1 cellular context compared by ENCODE assay signal in the genomic region with DNA sequence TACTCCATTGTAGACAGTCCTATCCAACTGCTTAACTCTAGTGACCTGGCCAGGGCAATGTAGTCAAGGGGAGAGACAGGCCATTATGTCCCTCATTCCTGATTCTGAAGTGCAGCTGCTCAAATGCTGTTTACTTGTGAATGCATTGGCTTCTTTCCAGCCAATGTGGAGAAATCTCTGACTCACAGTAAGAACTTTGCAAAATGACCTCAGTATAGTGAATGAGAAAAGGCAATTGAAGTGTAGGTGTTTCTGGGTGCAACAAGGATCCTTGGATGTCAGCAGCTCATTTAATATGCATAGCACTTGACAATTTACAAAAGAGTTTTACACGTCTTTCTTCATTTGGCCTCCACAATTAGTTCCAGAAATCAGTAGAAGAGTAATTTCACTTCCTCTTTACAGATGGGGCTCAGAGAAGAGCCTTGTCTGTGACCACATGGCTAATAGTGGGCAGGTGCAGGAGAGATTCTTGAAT.
TF ChIP-seq lines count a peak whose summit lies in the region.

No MANE protein-coding gene starts in this region.

TF ChIP-seq in GM12878, 131 proteins besides CTCF, POLR2A, EP300 and RAD21 (continued from another document):
- TF ChIP-seq ATF2 (IDR thresholded peaks at IDR 0.05; ENCODE audit: low read length) (peak; percentile 25; the same call in 1 of the 2 replicates), ZBTB11 (CRISPR knock-in tag; IDR thresholded peaks at IDR 0.05) (no peak), SPI1 (IDR thresholded peaks at IDR 0.05; ENCODE audit: borderline replicate concordance, insufficient read depth, low read depth, low read length) (peak; percentile 99), ZNF217 (IDR thresholded peaks at IDR 0.05) (peak; percentile 46; the same call in 1 of the 2 replicates), CHD2 (IDR thresholded peaks at IDR 0.05; ENCODE audit: borderline replicate concordance, low read depth, low read length) (0 out of 2 replicates have a peak, but pooled peaks have one; percentile 15), IKZF2 (IDR thresholded peaks at IDR 0.05) (0 out of 4 replicates have a peak, but pooled peaks of 1 of the 2 experiments have one; percentile 23), BHLHE40 (IDR thresholded peaks at IDR 0.05; ENCODE audit: borderline replicate concordance in 1 of 2, low read depth in 2 of 2, low read length in 1 of 2) (peak in 1 of 2 experiments; percentile 11; a peak in 1 of 4 replicates), SMAD5 (IDR thresholded peaks at IDR 0.05; ENCODE audit: low read depth) (no peak), NR2C2 (IDR thresholded peaks at IDR 0.05; ENCODE audit: borderline replicate concordance, control insufficient read depth, insufficient read length, low read depth) (no peak), BCLAF1 (IDR thresholded peaks at IDR 0.05) (no peak), SMC3 (IDR thresholded peaks at IDR 0.05; ENCODE audit: borderline replicate concordance, low read length) (no peak), PAX5 (IDR thresholded peaks at IDR 0.05; ENCODE audit: borderline replicate concordance, low read depth, low read length) (no peak), CHD1 (IDR thresholded peaks at IDR 0.05; ENCODE audit: low read depth, low read length) (no peak), SP1 (IDR thresholded peaks at IDR 0.05; ENCODE audit: low read depth, low read length) (no peak), SREBF2 (IDR thresholded peaks at IDR 0.05; ENCODE audit: low read length) (no peak), EED (IDR thresholded peaks at IDR 0.05; ENCODE audit: low read depth) (no peak), TCF7 (IDR thresholded peaks at IDR 0.05; ENCODE audit: borderline replicate concordance) (no peak)
